Comparison of ENCODE assay signal across 1 cellular context in genomic region chr2:25032901-25033300, GRCh38.
TF ChIP-seq lines count a peak whose summit lies in the region.

No MANE protein-coding gene starts in this region.

TF ChIP-seq in IMR-90, 13 proteins besides CTCF, POLR2A, EP300 and RAD21:
- TF ChIP-seq NFE2L2 (IDR thresholded peaks at IDR 0.05; ENCODE audit: low read depth, low read length) (no peak), CEBPB (IDR thresholded peaks at IDR 0.05; ENCODE audit: low read depth, low read length) (no peak), MAFK (IDR thresholded peaks at IDR 0.05; ENCODE audit: low read depth, low read length) (no peak), FOS (IDR thresholded peaks at IDR 0.05; ENCODE audit: low read depth, low read length) (no peak), RFX5 (IDR thresholded peaks at IDR 0.05; ENCODE audit: low read depth, low read length) (no peak), MAZ (IDR thresholded peaks at IDR 0.05; ENCODE audit: borderline replicate concordance, low read depth, low read length) (no peak), MXI1 (IDR thresholded peaks at IDR 0.05; ENCODE audit: borderline replicate concordance, low read depth, low read length) (no peak), BHLHE40 (IDR thresholded peaks at IDR 0.05; ENCODE audit: low read depth, low read length) (no peak)
